8 cellular contexts compared by ENCODE assay signal in the genomic region with DNA sequence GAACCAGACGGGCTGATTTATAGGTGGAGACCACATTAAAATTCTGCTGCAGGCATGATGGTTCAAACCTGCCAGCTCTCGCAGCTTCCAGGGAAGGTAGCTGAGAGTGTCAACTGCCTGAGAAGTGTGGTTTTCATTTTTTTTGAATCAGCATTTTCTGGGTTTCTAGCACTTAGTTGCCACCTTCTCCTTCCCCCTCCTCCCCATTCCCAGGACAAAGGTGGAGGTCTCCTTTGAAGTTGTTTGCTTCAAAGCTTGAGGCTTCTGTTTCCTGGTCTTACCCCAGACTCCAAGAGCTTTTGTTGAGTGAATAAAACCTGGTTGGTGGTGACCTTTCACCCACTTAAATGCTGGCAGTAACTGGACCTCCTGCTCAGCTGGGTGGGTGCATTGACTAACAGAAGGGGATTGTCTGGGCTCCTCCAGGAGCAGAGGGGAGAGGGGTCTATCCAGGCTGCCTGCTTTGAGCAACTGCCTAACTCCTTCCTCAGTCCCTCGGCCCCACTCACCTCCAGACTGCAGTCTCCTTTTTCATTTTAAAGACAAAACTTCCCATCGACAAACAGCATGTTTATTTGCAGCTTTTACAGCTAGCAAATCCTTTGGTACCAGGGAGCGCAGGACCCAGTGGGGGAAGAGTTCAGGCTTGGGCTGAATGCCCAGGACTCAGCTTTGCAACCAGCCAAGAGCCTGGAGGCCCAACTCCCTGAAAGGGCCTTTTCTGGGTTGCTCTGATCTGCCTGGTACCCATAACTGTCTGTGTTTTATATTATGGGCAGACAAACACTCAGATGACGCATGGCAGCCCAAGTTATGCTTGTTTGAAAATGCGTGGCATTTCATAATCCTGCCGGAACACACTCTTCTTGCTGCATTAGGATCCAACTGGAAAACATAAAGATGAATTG. TPM values are rescaled to one million over a fixed set of nuclear protein-coding genes. Genes with fewer than 3 reads are reported as not detected.
DNase-seq lines count a peak whose midpoint lies in the region; ATAC-seq and TF ChIP-seq lines count a peak whose summit lies in the region.

No MANE protein-coding gene starts in this region.

- intact Hi-C loops in adrenal gland (cut with DNase I) (loop anchor here in 1 of 2 donors (5.0 kb wide), 1 partner anchor 37 kb away; no protein-coding TSS in a partner anchor), left ventricle myocardium inferior (cut with micrococcal nuclease) (no loop called here), psoas muscle (cut with DNase I) (loop anchor here in 1 of 2 donors (2.0 kb wide), 1 partner anchor 84 kb away; no protein-coding TSS in a partner anchor)

- H3K36me3 ChIP-seq in adrenal gland (replicated peaks in 1 of 2) (peaks cover 0 to 17% of the 10 kb centered on the region in 2 donors), left ventricle myocardium inferior (peaks cover 22% of the 10 kb centered on the region), psoas muscle (ENCODE audit: insufficient read depth in 1 of 2, low read depth in 1 of 2) (peaks cover 0 to 14% of the 10 kb centered on the region in 2 donors)

- H3K4me3 ChIP-seq in adrenal gland (peak overlapping the region in 1 of 4 donors; percentile 77), left ventricle myocardium inferior (peak overlapping the region; percentile 90), psoas muscle (peak overlapping the region; percentile 98)

- DNase-seq in ELF-1 (ENCODE audit: low read depth, low spot score) (peak; percentile 95), adrenal gland (peak; percentile 75 to 94 (median 88)), left ventricle myocardium inferior (peak; percentile 61), psoas muscle (peak; percentile 65 to 84), activated gamma-delta T cell (lab: John Stamatoyannopoulos, UW) (no peak), H4 (ENCODE audit: low spot score) (no peak), T-helper 1 cell (no peak), KG1 (lab: John Stamatoyannopoulos, UW) (no peak)

- H3K27ac ChIP-seq in adrenal gland: peak overlapping the region; percentile 95 to 99 (median 98)
- peak overlapping the region; percentile 99 for H3K27ac ChIP-seq in left ventricle myocardium inferior (replicated peaks)
- H3K27ac ChIP-seq in psoas muscle: peak overlapping the region; percentile 99

- TF ChIP-seq CTCF in adrenal gland (IDR thresholded peaks at IDR 0.05) (peak in 1 of 6 experiments; percentile 4), left ventricle myocardium inferior (IDR thresholded peaks at IDR 0.05; ENCODE audit: borderline replicate concordance) (no peak), psoas muscle (IDR thresholded peaks at IDR 0.05) (no peak)

- ATAC-seq in psoas muscle: peak in 3 of 4 donors; percentile 6 to 23 (median 12)

- peak; percentile 81 for TF ChIP-seq POLR2A in adrenal gland (IDR thresholded peaks at IDR 0.05)

- H3K4me1 ChIP-seq in adrenal gland (replicated peaks in 1 of 2): peaks cover 19 to 21% of the 10 kb centered on the region in 2 donors
- peaks cover 68% of the 10 kb centered on the region for H3K4me1 ChIP-seq in left ventricle myocardium inferior
- peaks cover 14% of the 10 kb centered on the region for H3K4me1 ChIP-seq in psoas muscle

- H3K27me3 ChIP-seq in adrenal gland (no peaks in the 10 kb centered on the region), left ventricle myocardium inferior (ENCODE audit: low read depth) (no peaks in the 10 kb centered on the region), psoas muscle (ENCODE audit: insufficient read depth in 3 of 3, low read length in 2 of 3) (no peaks in the 10 kb centered on the region)

- 8 to 24% (median 14%) methylated on average over 8 of the region's 8 CpGs for WGBS in adrenal gland, 4 donors
- WGBS in psoas muscle, 3 donors: 15 to 36% (median 22%) methylated on average over 8 of the region's 8 CpGs

- H3K9me3 ChIP-seq in adrenal gland (replicated peaks in 1 of 3): no peaks in the 10 kb centered on the region
- no peaks in the 10 kb centered on the region for H3K9me3 ChIP-seq in left ventricle myocardium inferior (replicated peaks)
- no peaks in the 10 kb centered on the region for H3K9me3 ChIP-seq in psoas muscle

RNA-seq across cellular contexts. Expression of gene RHOB, which starts 3.6 kb away (rescaled TPM):
- total RNA-seq in adrenal gland (1,000 to 10,000 TPM in 2 of 8 donors, 100 to 1,000 TPM in 6; 299 to 1,281 (median 765) TPM), left ventricle myocardium inferior (193 TPM), psoas muscle (100 to 1,000 TPM; 111 to 370 (median 154) TPM)
- polyA plus RNA-seq in adrenal gland (100 to 1,000 TPM; 130 to 271 (median 232) TPM), psoas muscle (100 to 1,000 TPM; 120 to 669 (median 345) TPM)
- total RNA-seq in H4 (2014; rRNA removed; shearing (Covaris generic)): 11.7 and 12.6 TPM in 2 replicates

Comparison
In these comparisons a context has a peak if more than half of its experiments do, and no peak if none do; other contexts are left out.
1. DNase-seq: peak in ELF-1 (single experiment), adrenal gland (7 of 7), left ventricle myocardium inferior (single experiment) and psoas muscle (2 of 2); none in activated gamma-delta T cell (single experiment), H4 (single experiment), T-helper 1 cell (0 of 5) and KG1 (single experiment).
2. Peak in every context shown above with its lines, with median percentiles within 50 percentile points of each other: H3K27ac ChIP-seq.